Comparison of ENCODE assay signal across 9 cellular contexts in genomic region chr17:75822119-75822799, GRCh38. TPM values are rescaled to one million over a fixed set of nuclear protein-coding genes. Genes with fewer than 3 reads are reported as not detected.
DNase-seq lines count a peak whose midpoint lies in the region; ATAC-seq and TF ChIP-seq lines count a peak whose summit lies in the region.
"Had no signal": no experiment of that assay in that cellular context is flagged by ENCODE, and none has a peak within 500 bp of the region (broad histone marks: within the 10 kb centered on the region; RNA-seq: fewer than 3 reads in every experiment).

No MANE protein-coding gene starts in this region.

- no peaks in the 10 kb centered on the region for H3K27me3 Mint-ChIP-seq in T-helper 1 cell treated with Interleukin-12 subunit alpha and Interleukin-12 subunit beta and Interleukin-4 antibody, amounts not matched to agents 30 μg/mL and 1 μg/mL, for 36 hours (ENCODE audit: low read depth)

- H3K4me1 Mint-ChIP-seq in T-helper 1 cell treated with Interleukin-12 subunit alpha and Interleukin-12 subunit beta and Interleukin-4 antibody, amounts not matched to agents 30 μg/mL and 1 μg/mL, for 36 hours (ENCODE audit: low read depth): peaks cover 10% of the 10 kb centered on the region

- no peak for DNase-seq in cardiac muscle cell (ENCODE audit: low read depth in 1 of 2, low spot score in 1 of 2)
- DNase-seq in left ventricle myocardium inferior: no peak
- DNase-seq in dorsolateral prefrontal cortex: peak in 2 of 10 donors; percentile 24 to 40
- no peak for DNase-seq in thoracic aorta (ENCODE audit: low spot score)
- DNase-seq in glomerular visceral epithelial cell (ENCODE audit: extremely low spot score): no peak

- no peaks in the 10 kb centered on the region for H3K4me1 ChIP-seq in cardiac muscle cell (ENCODE audit: low read depth)
- H3K4me1 ChIP-seq in left ventricle myocardium inferior: peaks cover 47% of the 10 kb centered on the region
- H3K4me1 ChIP-seq in thoracic aorta (ENCODE audit: control insufficient read depth in 1 of 2, low read depth in 2 of 2): peaks cover 2 to 18% of the 10 kb centered on the region in 2 donors

- ATAC-seq in thoracic aorta (ENCODE audit: insufficient number of reproducible peaks, low FRiP score, low read depth): no peak
- ATAC-seq in HG02870 (IDR thresholded peaks at IDR 0.05; ENCODE audit: unreplicated experiment): no peak
- ATAC-seq in GM18909 (IDR thresholded peaks at IDR 0.05; ENCODE audit: poor library complexity, unreplicated experiment): no peak

- H3K36me3 Mint-ChIP-seq in T-helper 1 cell treated with Interleukin-12 subunit alpha and Interleukin-12 subunit beta and Interleukin-4 antibody, amounts not matched to agents 30 μg/mL and 1 μg/mL, for 36 hours (ENCODE audit: low read depth): peaks cover 19% of the 10 kb centered on the region

- H3K36me3 ChIP-seq in cardiac muscle cell (peaks cover 38% of the 10 kb centered on the region), left ventricle myocardium inferior (peaks cover 84% of the 10 kb centered on the region), thoracic aorta (peaks cover 66% of the 10 kb centered on the region)

- no peaks in the 10 kb centered on the region for H3K9me3 Mint-ChIP-seq in T-helper 1 cell treated with Interleukin-12 subunit alpha and Interleukin-12 subunit beta and Interleukin-4 antibody, amounts not matched to agents 30 μg/mL and 1 μg/mL, for 36 hours

- H3K27me3 ChIP-seq in cardiac muscle cell: no peaks in the 10 kb centered on the region
- H3K27me3 ChIP-seq in left ventricle myocardium inferior (ENCODE audit: low read depth): no peaks in the 10 kb centered on the region
- H3K27me3 ChIP-seq in dorsolateral prefrontal cortex: no peaks in the 10 kb centered on the region
- H3K27me3 ChIP-seq in thoracic aorta (replicated peaks; ENCODE audit: insufficient read depth): no peaks in the 10 kb centered on the region

- H3K9me3 ChIP-seq in cardiac muscle cell (ENCODE audit: low read depth): no peaks in the 10 kb centered on the region
- no peaks in the 10 kb centered on the region for H3K9me3 ChIP-seq in left ventricle myocardium inferior (replicated peaks)
- no peaks in the 10 kb centered on the region for H3K9me3 ChIP-seq in thoracic aorta

- H3K27ac Mint-ChIP-seq in T-helper 1 cell treated with Interleukin-12 subunit alpha and Interleukin-12 subunit beta and Interleukin-4 antibody, amounts not matched to agents 30 μg/mL and 1 μg/mL, for 36 hours: peak overlapping the region; percentile 34

- H3K27ac ChIP-seq in cardiac muscle cell: peak overlapping the region; percentile 6
- no peak overlapping the region for H3K27ac ChIP-seq in left ventricle myocardium inferior (replicated peaks)
- peak overlapping the region in 50 of 59 donors; percentile 7 to 81 (median 54) for H3K27ac ChIP-seq in dorsolateral prefrontal cortex
- peak overlapping the region; percentile 11 to 24 for H3K27ac ChIP-seq in thoracic aorta
- H3K27ac ChIP-seq: C4-2B had no signal

- no peak overlapping the region for H3K4me3 Mint-ChIP-seq in T-helper 1 cell treated with Interleukin-12 subunit alpha and Interleukin-12 subunit beta and Interleukin-4 antibody, amounts not matched to agents 30 μg/mL and 1 μg/mL, for 36 hours

- no peak overlapping the region for H3K4me3 ChIP-seq in cardiac muscle cell
- no peak overlapping the region for H3K4me3 ChIP-seq in left ventricle myocardium inferior
- H3K4me3 ChIP-seq in dorsolateral prefrontal cortex: no peak overlapping the region
- H3K4me3 ChIP-seq in thoracic aorta: no peak overlapping the region

- no peak for TF ChIP-seq CTCF in cardiac muscle cell (IDR thresholded peaks at IDR 0.05; ENCODE audit: low read depth, low read length)
- no peak for TF ChIP-seq CTCF in left ventricle myocardium inferior (IDR thresholded peaks at IDR 0.05; ENCODE audit: borderline replicate concordance)
- TF ChIP-seq CTCF in dorsolateral prefrontal cortex (IDR thresholded peaks at IDR 0.05 in 54 of 56, conservative IDR thresholded peaks at IDR 0.05 in 2 of 56; ENCODE audit: low read depth in 1 of 56, partially characterized antibody in 56 of 56): no peak
- TF ChIP-seq CTCF in thoracic aorta (IDR thresholded peaks at IDR 0.05): no peak

- intact Hi-C loops in left ventricle myocardium inferior (cut with micrococcal nuclease): no loop called here
- intact Hi-C loops in dorsolateral prefrontal cortex (cut with DNase I): loop anchor here in 1 of 2 donors (10.0 kb wide), 1 partner anchor 47 kb away; a partner anchor contains a TSS

RNA-seq across cellular contexts. Expression of gene UNC13D, which starts 21.9 kb away (rescaled TPM):
- total RNA-seq in cardiac muscle cell: 4.6 and 14.8 TPM in 2 replicates
- polyA plus RNA-seq in cardiac muscle cell: 10.8 and 24.6 TPM in 2 replicates
- total RNA-seq in left ventricle myocardium inferior: 13.3 TPM
- total RNA-seq in dorsolateral prefrontal cortex: 10 to 100 TPM in 85 of 120 experiments, 1 to 10 TPM in 35; 3.9 to 40.2 (median 13.0) TPM
- total RNA-seq in thoracic aorta: 10 to 100 TPM; 13.5 to 36.0 TPM

RNA-seq across cellular contexts. Expression of gene WBP2, which starts 32.9 kb away (rescaled TPM):
- total RNA-seq in cardiac muscle cell (61.3 and 75.6 TPM in 2 replicates), left ventricle myocardium inferior (144 TPM), dorsolateral prefrontal cortex (100 to 1,000 TPM; 311 to 523 (median 421) TPM), thoracic aorta (10 to 100 TPM; 55.8 to 83.1 TPM)
- polyA plus RNA-seq in cardiac muscle cell: 160 and 161 TPM in 2 replicates

RNA-seq across cellular contexts. Expression of gene UNK, which starts 37.7 kb away (rescaled TPM):
- total RNA-seq in cardiac muscle cell (34.2 and 37.8 TPM in 2 replicates), left ventricle myocardium inferior (14.7 TPM), dorsolateral prefrontal cortex (10 to 100 TPM; 20.6 to 51.6 (median 29.4) TPM), thoracic aorta (10 to 100 TPM; 31.0 to 51.7 TPM)
- 20.5 and 35.9 TPM in 2 replicates for polyA plus RNA-seq in cardiac muscle cell

RNA-seq across cellular contexts. Expression of gene TRIM47, which starts 56.1 kb away (rescaled TPM):
- total RNA-seq in cardiac muscle cell: 1.3 and 4.6 TPM in 2 replicates
- 2.2 and 2.9 TPM in 2 replicates for polyA plus RNA-seq in cardiac muscle cell
- total RNA-seq in left ventricle myocardium inferior: 27.5 TPM
- total RNA-seq in dorsolateral prefrontal cortex: 100 to 1,000 TPM in 3 of 120 experiments, 10 to 100 TPM in 117; 19.7 to 109 (median 43.9) TPM
- 10 to 100 TPM; 58.9 to 94.0 TPM for total RNA-seq in thoracic aorta

RNA-seq across cellular contexts. Expression of gene GALK1, which starts 57.3 kb away (rescaled TPM):
- total RNA-seq in cardiac muscle cell: 35.1 and 54.0 TPM in 2 replicates
- polyA plus RNA-seq in cardiac muscle cell: 42.4 and 74.4 TPM in 2 replicates
- total RNA-seq in left ventricle myocardium inferior: 19.1 TPM
- total RNA-seq in dorsolateral prefrontal cortex: 10 to 100 TPM in 114 of 120 experiments, 1 to 10 TPM in 6; 6.0 to 32.0 (median 16.1) TPM
- total RNA-seq in thoracic aorta: 10 to 100 TPM; 29.6 to 58.3 TPM
